ENCODE assay signal across 8 cellular contexts in the genomic region with DNA sequence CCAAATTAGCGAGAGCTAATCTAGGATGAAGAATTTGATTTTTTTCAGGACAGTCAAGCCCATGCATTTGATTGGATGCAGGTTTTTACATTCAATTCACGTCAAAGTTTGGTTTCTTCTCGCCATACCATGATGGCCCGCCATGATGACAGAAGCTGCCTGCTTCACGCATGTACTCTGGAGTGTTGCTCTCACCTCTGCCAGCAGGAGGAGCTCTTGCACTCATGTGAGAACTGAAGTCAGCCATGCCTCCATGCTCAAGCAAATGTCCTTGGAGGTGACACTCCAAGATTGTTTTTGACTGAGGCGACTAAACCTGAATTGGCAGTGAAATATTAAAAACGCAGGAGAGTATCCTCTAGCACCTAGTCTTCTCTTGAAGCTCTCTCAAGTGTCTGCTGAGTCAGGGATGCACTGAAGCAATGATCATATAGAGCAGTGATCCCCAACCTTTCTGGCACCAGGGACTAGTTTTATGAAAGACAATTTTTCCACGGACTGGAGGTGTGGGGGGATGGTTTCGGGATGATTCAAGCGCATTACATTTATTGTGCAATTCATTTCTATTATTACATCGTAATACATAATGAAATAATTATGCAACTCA.
A peak's percentile ranks its signal among the peaks of the same experiment; 100 is the strongest.
DNase-seq lines count a peak whose midpoint lies in the region; ATAC-seq and TF ChIP-seq lines count a peak whose summit lies in the region.

No MANE protein-coding gene starts in this region.

- H3K27ac Mint-ChIP-seq in activated T-helper 1 cell treated with anti-CD3 and anti-CD28 coated beads, Interleukin-12 subunit alpha, Interleukin-12 subunit beta, Interleukin-2, Interleukin-4 antibody, amounts not matched to agents 30 ng/mL and 10 ng/mL and 1 ng/mL, durations not matched to agents 14 hours and 24 hours and 36 hours = no peak overlapping the region
- H3K27ac Mint-ChIP-seq in natural killer cell treated with Interleukin-12 subunit alpha and Interleukin-12 subunit beta and Interleukin-15 and Interleukin-18, amount 100 ng/mL, for 72 hours = no peak overlapping the region

- peak; percentile 99 for TF ChIP-seq CTCF in OCI-LY3 (IDR thresholded peaks at IDR 0.05; ENCODE audit: low read depth, low read length)
- peak in 7 of 9 donors; percentile 33 to 61 (median 42) for TF ChIP-seq CTCF in heart right ventricle (IDR thresholded peaks at IDR 0.05)

- H3K27me3 ChIP-seq in OCI-LY3 (ENCODE audit: low read depth, low read length) (peaks cover 8% of the 10 kb centered on the region; the same call in 1 of the 2 replicates), heart right ventricle (peaks cover 0 to 5% (median 0%) of the 10 kb centered on the region in 7 donors)

- no peaks in the 10 kb centered on the region for H3K9me3 Mint-ChIP-seq in activated T-helper 1 cell treated with anti-CD3 and anti-CD28 coated beads, Interleukin-12 subunit alpha, Interleukin-12 subunit beta, Interleukin-2, Interleukin-4 antibody, amounts not matched to agents 30 ng/mL and 10 ng/mL and 1 ng/mL, durations not matched to agents 14 hours and 24 hours and 36 hours
- H3K9me3 Mint-ChIP-seq in natural killer cell treated with Interleukin-12 subunit alpha and Interleukin-12 subunit beta and Interleukin-15 and Interleukin-18, amount 100 ng/mL, for 72 hours = no peaks in the 10 kb centered on the region

- H3K4me3 Mint-ChIP-seq in activated T-helper 1 cell treated with anti-CD3 and anti-CD28 coated beads, Interleukin-12 subunit alpha, Interleukin-12 subunit beta, Interleukin-2, Interleukin-4 antibody, amounts not matched to agents 30 ng/mL and 10 ng/mL and 1 ng/mL, durations not matched to agents 14 hours and 24 hours and 36 hours = no peak overlapping the region
- H3K4me3 Mint-ChIP-seq in natural killer cell treated with Interleukin-12 subunit alpha and Interleukin-12 subunit beta and Interleukin-15 and Interleukin-18, amount 100 ng/mL, for 72 hours = no peak overlapping the region

- no peaks in the 10 kb centered on the region for H3K4me1 Mint-ChIP-seq in activated T-helper 1 cell treated with anti-CD3 and anti-CD28 coated beads, Interleukin-12 subunit alpha, Interleukin-12 subunit beta, Interleukin-2, Interleukin-4 antibody, amounts not matched to agents 30 ng/mL and 10 ng/mL and 1 ng/mL, durations not matched to agents 14 hours and 24 hours and 36 hours (ENCODE audit: low read depth)
- no peaks in the 10 kb centered on the region for H3K4me1 Mint-ChIP-seq in natural killer cell treated with Interleukin-12 subunit alpha and Interleukin-12 subunit beta and Interleukin-15 and Interleukin-18, amount 100 ng/mL, for 72 hours (ENCODE audit: low read depth in 2 of 2)

- no peaks in the 10 kb centered on the region for H3K79me2 ChIP-seq in OCI-LY3 (ENCODE audit: low read length)

- H3K36me3 Mint-ChIP-seq in activated T-helper 1 cell treated with anti-CD3 and anti-CD28 coated beads, Interleukin-12 subunit alpha, Interleukin-12 subunit beta, Interleukin-2, Interleukin-4 antibody, amounts not matched to agents 30 ng/mL and 10 ng/mL and 1 ng/mL, durations not matched to agents 14 hours and 24 hours and 36 hours (ENCODE audit: low read depth) = no peaks in the 10 kb centered on the region
- no peaks in the 10 kb centered on the region for H3K36me3 Mint-ChIP-seq in natural killer cell treated with Interleukin-12 subunit alpha and Interleukin-12 subunit beta and Interleukin-15 and Interleukin-18, amount 100 ng/mL, for 72 hours

- H3K27ac ChIP-seq in OCI-LY3 (ENCODE audit: low read length) (no peak overlapping the region), heart right ventricle (no peak overlapping the region)

- no peaks in the 10 kb centered on the region for H4K20me1 ChIP-seq in OCI-LY3 (ENCODE audit: insufficient read depth, low read length)

- ATAC-seq in GM19351 (IDR thresholded peaks at IDR 0.05; ENCODE audit: unreplicated experiment) = peak; percentile 99
- ATAC-seq in HG03354 (IDR thresholded peaks at IDR 0.05; ENCODE audit: poor library complexity, severe bottlenecking, unreplicated experiment) = peak; percentile 100
- ATAC-seq in heart right ventricle = no peak
- ATAC-seq in natural killer cell treated with Interleukin-12 subunit alpha and Interleukin-12 subunit beta and Interleukin-15 and Interleukin-18, amount 100 ng/mL, for 72 hours = no peak

- peak overlapping the region; percentile 82 for H3K4me2 ChIP-seq in OCI-LY3 (ENCODE audit: low read length)

- peak overlapping the region; percentile 98 for H2AFZ ChIP-seq in OCI-LY3 (ENCODE audit: low read depth, low read length)

- H3K9ac ChIP-seq in OCI-LY3 (ENCODE audit: low read length) = peak overlapping the region; percentile 40; the same call in 1 of the 2 replicates

- intact Hi-C loops in activated T-helper 1 cell treated with anti-CD3 and anti-CD28 coated beads, Interleukin-12 subunit alpha, Interleukin-12 subunit beta, Interleukin-2, Interleukin-4 antibody, amounts not matched to agents 30 ng/mL and 10 ng/mL and 1 ng/mL, durations not matched to agents 14 hours and 24 hours and 36 hours (cut with micrococcal nuclease) = loop anchor here (2.0 kb wide), 2 partner anchors 238 to 1464 kb away; no protein-coding TSS in a partner anchor
- intact Hi-C loops in heart right ventricle (cut with DNase I) = loop anchor here in 1 of 10 donors (5.0 kb wide), 1 partner anchor 237 kb away; no protein-coding TSS in a partner anchor

- 90 to 91% methylated on average over 11 of the region's 11 CpGs for WGBS in heart right ventricle, 2 donors

- no peaks in the 10 kb centered on the region for H3K36me3 ChIP-seq in OCI-LY3 (replicated peaks; ENCODE audit: low read depth, low read length)
- no peaks in the 10 kb centered on the region for H3K36me3 ChIP-seq in heart right ventricle

- H3K4me1 ChIP-seq in OCI-LY3 (ENCODE audit: low read length) = peaks cover 8% of the 10 kb centered on the region
- H3K4me1 ChIP-seq in heart right ventricle = no peaks in the 10 kb centered on the region

- DNase-seq in D341Med (ENCODE audit: low spot score) (peak; percentile 77), heart right ventricle (peak; percentile 23 to 28)
- DNase-seq in activated T-helper 1 cell treated with anti-CD3 and anti-CD28 coated beads, Interleukin-12 subunit alpha, Interleukin-12 subunit beta, Interleukin-2, Interleukin-4 antibody, amounts not matched to agents 30 ng/mL and 10 ng/mL and 1 ng/mL, durations not matched to agents 14 hours and 24 hours and 36 hours (ENCODE audit: low spot score) = peak; percentile 23
- DNase-seq in stimulated activated CD4-positive, alpha-beta T cell treated with anti-CD3 and anti-CD28 coated beads, Interleukin-12 subunit alpha, Interleukin-12 subunit beta, amount 100 ng/mL, for 24 hours (ENCODE audit: low read depth in 2 of 2) = peak; percentile 34 to 68
- no peak for DNase-seq in natural killer cell treated with Interleukin-12 subunit alpha and Interleukin-12 subunit beta and Interleukin-15 and Interleukin-18, amount 100 ng/mL, for 72 hours (ENCODE audit: low spot score)

- H3K27me3 Mint-ChIP-seq in activated T-helper 1 cell treated with anti-CD3 and anti-CD28 coated beads, Interleukin-12 subunit alpha, Interleukin-12 subunit beta, Interleukin-2, Interleukin-4 antibody, amounts not matched to agents 30 ng/mL and 10 ng/mL and 1 ng/mL, durations not matched to agents 14 hours and 24 hours and 36 hours (ENCODE audit: insufficient read depth) = peaks cover 2% of the 10 kb centered on the region
- H3K27me3 Mint-ChIP-seq in natural killer cell treated with Interleukin-12 subunit alpha and Interleukin-12 subunit beta and Interleukin-15 and Interleukin-18, amount 100 ng/mL, for 72 hours = no peaks in the 10 kb centered on the region

- H3K9me3 ChIP-seq in OCI-LY3 (ENCODE audit: insufficient read depth, low read length) (no peaks in the 10 kb centered on the region), heart right ventricle (no peaks in the 10 kb centered on the region)

- H3K4me3 ChIP-seq in OCI-LY3 (ENCODE audit: low read length) = peak overlapping the region; percentile 72
- H3K4me3 ChIP-seq in heart right ventricle = no peak overlapping the region

Comparison
In these comparisons a context has a peak if more than half of its experiments do, and no peak if none do; other contexts are left out.
1. ATAC-seq: peak in GM19351 (single experiment) and HG03354 (single experiment); none in heart right ventricle (0 of 8) and natural killer cell treated with Interleukin-12 subunit alpha and Interleukin-12 subunit beta and Interleukin-15 and Interleukin-18, amount 100 ng/mL, for 72 hours (0 of 2).